In the genomic region with DNA sequence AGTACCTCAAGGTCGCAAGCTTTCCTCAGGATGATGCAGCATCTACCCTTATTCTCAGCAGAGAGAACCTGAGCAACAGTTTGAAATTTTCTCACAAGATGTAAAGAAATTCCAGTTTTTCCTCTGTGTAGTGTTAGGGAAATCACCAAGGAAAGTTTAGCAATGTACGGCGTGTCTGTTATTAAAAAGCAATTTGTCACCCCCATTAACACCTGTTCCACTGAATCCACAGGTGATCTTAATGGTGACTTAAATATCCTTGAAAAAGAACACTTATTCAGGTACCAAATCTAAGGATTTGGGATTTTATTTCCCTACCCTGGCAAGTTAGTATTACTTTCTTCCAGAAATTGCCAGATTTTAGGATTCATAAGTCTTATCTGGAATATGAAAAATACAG, we compare ENCODE assay signal across 19 cellular contexts.
DNase-seq lines count a peak whose midpoint lies in the region; ATAC-seq and TF ChIP-seq lines count a peak whose summit lies in the region.
"Had no signal": no experiment of that assay in that cellular context is flagged by ENCODE, and none has a peak within 500 bp of the region (broad histone marks: within the 10 kb centered on the region; RNA-seq: fewer than 3 reads in every experiment).

No MANE protein-coding gene starts in this region.

- no peak for ATAC-seq in GM19395 (IDR thresholded peaks at IDR 0.05; ENCODE audit: unreplicated experiment)

- H4K20me1 ChIP-seq in hepatocyte (ENCODE audit: insufficient read depth, poor library complexity, severe bottlenecking), result no peaks in the 10 kb centered on the region
- H4K20me1 ChIP-seq: BLaER1 had no signal

- H3K36me3 Mint-ChIP-seq in progenitor cell of endocrine pancreas (ENCODE audit: insufficient read depth) (no peaks in the 10 kb centered on the region), osteocyte (ENCODE audit: unreplicated experiment) (no peaks in the 10 kb centered on the region)
- H3K36me3 Mint-ChIP-seq: CD14-positive monocyte; CD4-positive, alpha-beta memory T cell; CD4-positive, CD25-positive, alpha-beta regulatory T cell; CD8-positive, alpha-beta memory T cell had no signal

- H3K36me3 ChIP-seq in hepatocyte (replicated peaks; ENCODE audit: insufficient read depth, low read depth), result no peaks in the 10 kb centered on the region
- H3K36me3 ChIP-seq: BE2C, BLaER1 had no signal

- H3K4me3 ChIP-seq in hepatocyte, result no peak overlapping the region
- H3K4me3 ChIP-seq: BLaER1 had no signal

- H3K27ac Mint-ChIP-seq in progenitor cell of endocrine pancreas (peak overlapping the region; percentile 59), osteocyte (ENCODE audit: unreplicated experiment) (no peak overlapping the region)
- H3K27ac Mint-ChIP-seq: CD14-positive monocyte; CD4-positive, alpha-beta memory T cell; CD4-positive, CD25-positive, alpha-beta regulatory T cell; CD8-positive, alpha-beta memory T cell had no signal

- H3K27me3 Mint-ChIP-seq in progenitor cell of endocrine pancreas (no peaks in the 10 kb centered on the region), osteocyte (ENCODE audit: unreplicated experiment) (no peaks in the 10 kb centered on the region)
- H3K27me3 Mint-ChIP-seq: CD4-positive, alpha-beta memory T cell; CD4-positive, CD25-positive, alpha-beta regulatory T cell had no signal

- H3K9me3 Mint-ChIP-seq in progenitor cell of endocrine pancreas (ENCODE audit: low read depth) (peaks cover under 1% of the 10 kb centered on the region), osteocyte (ENCODE audit: unreplicated experiment) (peaks cover 20% of the 10 kb centered on the region)
- H3K9me3 Mint-ChIP-seq: CD8-positive, alpha-beta memory T cell had no signal

- no peak for TF ChIP-seq CTCF in hepatocyte (IDR thresholded peaks at IDR 0.05; ENCODE audit: poor library complexity)
- no peak for TF ChIP-seq CTCF in progenitor cell of endocrine pancreas (IDR thresholded peaks at IDR 0.05; ENCODE audit: unreplicated experiment)
- TF ChIP-seq CTCF in osteocyte (IDR thresholded peaks at IDR 0.05), result no peak

- no peaks in the 10 kb centered on the region for H3K79me2 ChIP-seq in hepatocyte

- H3K9me2 ChIP-seq in hepatocyte (replicated peaks; ENCODE audit: insufficient read depth), result no peaks in the 10 kb centered on the region

- H3K4me1 ChIP-seq in hepatocyte (ENCODE audit: insufficient read depth), result peaks cover 43% of the 10 kb centered on the region
- H3K4me1 ChIP-seq: BE2C, BLaER1 had no signal

- H2AFZ ChIP-seq in hepatocyte, result no peak overlapping the region

- no peak overlapping the region for H3K4me3 Mint-ChIP-seq in progenitor cell of endocrine pancreas (ENCODE audit: low read depth)
- H3K4me3 Mint-ChIP-seq in osteocyte (ENCODE audit: unreplicated experiment), result no peak overlapping the region
- H3K4me3 Mint-ChIP-seq: CD14-positive monocyte; CD4-positive, alpha-beta memory T cell; CD4-positive, CD25-positive, alpha-beta regulatory T cell; CD8-positive, alpha-beta memory T cell had no signal

- 93% methylated on average over 3 of the region's 3 CpGs for WGBS in hepatocyte (ENCODE audit: low lambda C conversion rate, missing lambda C conversion rate)

- H3K4me2 ChIP-seq in hepatocyte, result no peak overlapping the region
- H3K4me2 ChIP-seq: BLaER1 had no signal

- DNase-seq in hepatocyte (ENCODE audit: low spot score), result no peak
- DNase-seq in progenitor cell of endocrine pancreas (ENCODE audit: low spot score, unreplicated experiment), result no peak
- no peak for DNase-seq in NCI-H748 (lab: John Stamatoyannopoulos, UW; ENCODE audit: unreplicated experiment)
- no peak for DNase-seq in osteocyte (ENCODE audit: extremely low spot score, unreplicated experiment)
- DNase-seq: 8988T; ACHN; BE2C; C1 segment of cervical spinal cord; CD4-positive, alpha-beta memory T cell; CD4-positive, CD25-positive, alpha-beta regulatory T cell; CD8-positive, alpha-beta memory T cell; COR-L47; DMS 273 treated with DMSO at 0.1 percent for 48 hours; DMS153; DMS79 treated with DMSO at 0.1 percent for 48 hours; GF-D8 had no signal

- H3K4me1 Mint-ChIP-seq in progenitor cell of endocrine pancreas (ENCODE audit: low read depth) (peaks cover 58% of the 10 kb centered on the region), osteocyte (ENCODE audit: unreplicated experiment) (no peaks in the 10 kb centered on the region)
- H3K4me1 Mint-ChIP-seq: CD14-positive monocyte; CD4-positive, alpha-beta memory T cell; CD4-positive, CD25-positive, alpha-beta regulatory T cell; CD8-positive, alpha-beta memory T cell had no signal

- H3K27me3 ChIP-seq in hepatocyte, result no peaks in the 10 kb centered on the region
- H3K27me3 ChIP-seq: BE2C, BLaER1 had no signal

- no peaks in the 10 kb centered on the region for H3K9me3 ChIP-seq in hepatocyte (ENCODE audit: low read depth)
- H3K9me3 ChIP-seq: BE2C, BLaER1 had no signal

- H3K27ac ChIP-seq in hepatocyte, result peak overlapping the region; percentile 62
- H3K27ac ChIP-seq: BLaER1 had no signal
